Comparison of ENCODE assay signal across 2 cellular contexts in the genomic region with DNA sequence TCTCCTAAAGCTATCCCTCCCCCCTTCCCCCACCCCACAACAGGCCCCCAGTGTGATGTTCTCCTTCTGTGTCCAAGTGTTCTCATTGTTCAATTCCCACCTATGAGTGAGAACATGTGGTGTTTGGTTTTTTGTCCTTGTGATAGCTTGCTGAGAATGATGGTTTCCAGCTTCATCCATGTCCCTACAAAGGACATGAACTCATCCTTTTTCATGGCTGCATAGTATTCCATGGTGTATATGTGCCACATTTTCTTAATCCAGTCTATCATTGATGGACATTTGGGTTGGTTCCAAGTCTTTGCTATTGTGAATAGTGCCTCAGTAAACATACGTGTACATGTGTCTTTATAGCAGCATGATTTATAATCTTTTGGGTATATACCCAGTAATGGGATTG. TPM values are rescaled to one million over a fixed set of nuclear protein-coding genes. Genes with fewer than 3 reads are reported as not detected.
DNase-seq lines count a peak whose midpoint lies in the region; ATAC-seq, FAIRE-seq and TF ChIP-seq lines count a peak whose summit lies in the region.
"Not testable (repeated sequence)": the region's sequence is repeated elsewhere in the genome, so short reads cannot be mapped to it uniquely, and the experiment has no call there.

No MANE protein-coding gene starts in this region.

- not testable (repeated sequence) for H3K27ac ChIP-seq in HEK293 (ENCODE audit: extremely low read depth, low read depth, low read length); K562 (ENCODE audit: extremely low read depth, low read depth, low read length)

- TF ChIP-seq POLR2A in K562 (conservative IDR thresholded peaks at IDR 0.05), result not testable (repeated sequence)

- not testable (repeated sequence) for H3K27me3 ChIP-seq in K562 (ENCODE audit: control insufficient read depth in 2 of 2, insufficient read depth in 2 of 2, low read length in 2 of 2)

- H4K20me1 ChIP-seq in K562 (replicated peaks; ENCODE audit: control insufficient read depth, insufficient read depth, low read length), result not testable (repeated sequence)

- TF ChIP-seq RAD21 in K562 (CRISPR knock-in tag; conservative IDR thresholded peaks at IDR 0.05 in 1 of 2, IDR thresholded peaks at IDR 0.05 in 1 of 2), result not testable (repeated sequence)

- not testable (repeated sequence) for H3K9me3 ChIP-seq in HEK293 (ENCODE audit: control insufficient read depth, insufficient read depth, low read depth, low read length); K562 (replicated peaks; ENCODE audit: control insufficient read depth, insufficient read depth, low read depth, low read length)

- TF ChIP-seq EP300 in K562 (IDR thresholded peaks at IDR 0.05; ENCODE audit: low read length), result not testable (repeated sequence)

- H3K9me1 ChIP-seq in K562 (ENCODE audit: control insufficient read depth, insufficient read depth, low read length), result not testable (repeated sequence)

- 11% methylated on average over 1 of the region's 1 CpG for WGBS in K562 (ENCODE audit: insufficient coverage, low coverage, missing lambda C conversion rate)

- H3K9ac ChIP-seq in K562 (ENCODE audit: insufficient read depth in 1 of 2, low read depth in 2 of 2, low read length in 2 of 2), result not testable (repeated sequence)

- intact Hi-C loops in K562 (cut with micrococcal nuclease), result not testable (repeated sequence)

- not testable (repeated sequence) for ATAC-seq in K562

- BruUV-seq in K562 (replicated peaks; lab: Mats Ljungman, UMichigan), result not testable (repeated sequence)

- in situ Hi-C loops in K562 (cut with MboI), result loop anchor here (25.0 kb wide), 2 partner anchors 480 to 630 kb away; no protein-coding TSS in a partner anchor

- not testable (repeated sequence) for H3K4me2 ChIP-seq in K562 (ENCODE audit: insufficient read depth, low read length)

- POLR2A ChIA-PET in HEK293 (lab: Yijun Ruan, JAX), result not testable (repeated sequence)
- POLR2A ChIA-PET in K562 (lab: Yijun Ruan, JAX), result interaction anchor here (0.6 kb wide), 1 partner anchor 667 kb away, joined by 4 read pairs; no protein-coding TSS in a partner anchor

- DNase-seq in K562 (ENCODE audit: extremely low read depth in 1 of 4, low spot score in 3 of 4), result not testable (repeated sequence)

- TF ChIP-seq CTCF in HEK293 (tag by site-specific recombination; IDR thresholded peaks at IDR 0.05); K562 (IDR thresholded peaks at IDR 0.05 in 2 of 3, conservative IDR thresholded peaks at IDR 0.05 in 1 of 3; ENCODE audit: insufficient read depth in 2 of 3, low read depth in 1 of 3, low read length in 3 of 3): not testable (repeated sequence)

- not testable (repeated sequence) for H3K79me2 ChIP-seq in K562 (ENCODE audit: control insufficient read depth, insufficient read depth, low read length)

- CTCF ChIA-PET in HEK293 (lab: Yijun Ruan, JAX), result interaction anchor here (0.7 kb wide), 1 partner anchor 884 kb away, joined by 3 read pairs; no protein-coding TSS in a partner anchor
- CTCF ChIA-PET in K562 (lab: Yijun Ruan, JAX; ENCODE audit: low intra/inter-chr PET ratio), result not testable (repeated sequence)

- FAIRE-seq in K562 (lab: Jason Lieb, UNC), result not testable (repeated sequence)

- H2AFZ ChIP-seq in K562 (ENCODE audit: low read depth, low read length), result not testable (repeated sequence)

- H3K36me3 ChIP-seq in HEK293 (ENCODE audit: control insufficient read depth in 2 of 2, insufficient read depth in 1 of 2, low read length in 2 of 2); K562 (ENCODE audit: control insufficient read depth, insufficient read depth, low read length): not testable (repeated sequence)

- H3K4me1 ChIP-seq in HEK293 (ENCODE audit: control insufficient read depth, insufficient read depth, low read length); K562 (replicated peaks in 1 of 2; ENCODE audit: control insufficient read depth in 2 of 2, insufficient read depth in 2 of 2, low read length in 2 of 2): not testable (repeated sequence)

- not testable (repeated sequence) for H3K4me3 ChIP-seq in HEK293 (ENCODE audit: low read depth, low read length); K562

TF ChIP-seq in HEK293, 187 proteins besides CTCF, POLR2A, EP300 and RAD21:
- TF ChIP-seq ZNF146 (tag by site-specific recombination; IDR thresholded peaks at IDR 0.05) (peak; percentile 96), ZNF580 (tag by site-specific recombination; IDR thresholded peaks at IDR 0.05) (0 out of 2 replicates have a peak, but pooled peaks have one; percentile 12)
TF ChIP-seq in HEK293: peak in this region for 2; not testable (repeated sequence) for 185.

TF ChIP-seq in K562, 482 proteins besides CTCF, POLR2A, EP300 and RAD21:
- TF ChIP-seq ZNF146 (CRISPR knock-in tag; IDR thresholded peaks at IDR 0.05; ENCODE audit: unreplicated experiment) (peak; percentile 44), BCOR (IDR thresholded peaks at IDR 0.05) (peak; percentile 71)

RNA-seq across cellular contexts. Expression of gene IL20RB, which starts 59.5 kb away (rescaled TPM):
- 5.0 and 5.9 TPM in 2 replicates for total RNA-seq in K562 (2011; cell fraction: chromatin; rRNA removed; ENCODE audit: low replicate concordance)
- 1.0 and 2.1 TPM in 2 replicates for total RNA-seq in K562 (2011; cell fraction: nucleolus; rRNA removed)
- total RNA-seq in K562 (2011; cell fraction: nucleoplasm; rRNA removed), result 3.4 and 5.1 TPM in 2 replicates
- total RNA-seq in K562 (2014; rRNA removed) (6.1 and 6.5 TPM in 2 replicates), K562 (2014; rRNA removed; fragmentation: Illumina TruSeq; extraction: Trizol) (6.9 and 7.1 TPM in 2 replicates), K562 (2015; rRNA removed; fragmentation: Illumina TruSeq; extraction: Trizol) (1.9 and 2.2 TPM in 2 replicates), K562 (2021) (4.6 and 5.3 TPM in 2 replicates)
- polyA plus RNA-seq in K562 (2011; rRNA removed) (0.66 and 0.77 TPM in 2 replicates), K562 (2014; fragmentation: Illumina TruSeq; extraction: Trizol) (7.4 and 8.6 TPM in 2 replicates), K562 (2014; fragmentation: Nextera tagmentation; extraction: Ambion mirVana) (1 to 10 TPM; 4.8 to 9.9 TPM), K562 (2014; rRNA removed) (6.4 and 7.8 TPM in 2 replicates)
- polyA plus RNA-seq in K562 (2011; cell fraction: cytosol; rRNA removed), result 0.40 and 0.67 TPM in 2 replicates
- polyA plus RNA-seq in K562 (2011; cell fraction: nucleus; rRNA removed), result 1.3 and 1.6 TPM in 2 replicates
- 3.5 and 71.6 TPM in 2 replicates for polyA plus RNA-seq in K562 (2012)
- polyA minus RNA-seq in K562 (2011; rRNA and poly(A)+ RNA removed), result 1.2 and 1.3 TPM in 2 replicates
- 0.57 and 2.9 TPM in 2 replicates for polyA minus RNA-seq in K562 (2011; cell fraction: cytosol; rRNA and poly(A)+ RNA removed)
- 1.3 and 1.4 TPM in 2 replicates for polyA minus RNA-seq in K562 (2011; cell fraction: nucleus; rRNA and poly(A)+ RNA removed)
